ENCODE assay signal across 14 cellular contexts in genomic region chr4:68337522-68337921, GRCh38. TPM values are rescaled to one million over a fixed set of nuclear protein-coding genes. Genes with fewer than 3 reads are reported as not detected.
DNase-seq lines count a peak whose midpoint lies in the region; ATAC-seq and TF ChIP-seq lines count a peak whose summit lies in the region.
"Had no signal": no experiment of that assay in that cellular context is flagged by ENCODE, and none has a peak within 500 bp of the region (broad histone marks: within the 10 kb centered on the region; RNA-seq: fewer than 3 reads in every experiment).

No MANE protein-coding gene starts in this region.

- DNase-seq in A673 (ENCODE audit: low spot score) (no peak), left colon (no peak), SKM-1 (lab: John Stamatoyannopoulos, UW; ENCODE audit: unreplicated experiment) (no peak), HK-2 (ENCODE audit: unreplicated experiment) (no peak)
- DNase-seq in CD8-positive, alpha-beta memory T cell = no peak
- no peak for DNase-seq in stimulated activated CD4-positive, alpha-beta T cell treated with anti-CD3 and anti-CD28 coated beads, Interleukin-1b, Interleukin-23, amount 100 ng/mL, for 48 hours
- DNase-seq: activated CD4-positive, alpha-beta T cell treated with anti-CD3 and anti-CD28 coated beads, Interleukin-2, amount 10 ng/mL, durations not matched to agents 7 days and 5 days; NCI-H1930; stimulated activated naive CD4-positive, alpha-beta T cell; trophoblast cell had no signal

- intact Hi-C loops in A673 (cut with micrococcal nuclease; ENCODE audit: unreplicated experiment) (no loop called here), left colon (cut with DNase I, micrococcal nuclease) (no loop called here)

- H3K36me3 ChIP-seq in A673 (ENCODE audit: insufficient read depth, low read length, poor library complexity, severe bottlenecking) = peaks cover 7% of the 10 kb centered on the region
- peaks cover 24% of the 10 kb centered on the region for H3K36me3 ChIP-seq in CD8-positive, alpha-beta memory T cell (ENCODE audit: insufficient read depth, low read length)

- peak; percentile 55 for ATAC-seq in left colon
- no peak for ATAC-seq in HG03342 (IDR thresholded peaks at IDR 0.05; ENCODE audit: unreplicated experiment)
- ATAC-seq: left lobe of liver, sciatic nerve had no signal

- H3K27ac Mint-ChIP-seq in CD8-positive, alpha-beta memory T cell = peak overlapping the region in 7 of 8 donors; percentile 8 to 88 (median 55)
- peak overlapping the region; percentile 86 for H3K27ac Mint-ChIP-seq in activated naive CD8-positive, alpha-beta T cell

- H3K9me3 Mint-ChIP-seq in CD8-positive, alpha-beta memory T cell = no peaks in the 10 kb centered on the region
- no peaks in the 10 kb centered on the region for H3K9me3 Mint-ChIP-seq in activated naive CD8-positive, alpha-beta T cell (ENCODE audit: low read depth)
- H3K9me3 Mint-ChIP-seq: activated CD4-positive, alpha-beta T cell treated with anti-CD3 and anti-CD28 coated beads, Interleukin-2, amount 10 ng/mL, durations not matched to agents 7 days and 5 days had no signal

- no peak overlapping the region for H3K4me3 ChIP-seq in A673 (ENCODE audit: low read depth, low read length, poor library complexity, severe bottlenecking)
- no peak overlapping the region for H3K4me3 ChIP-seq in CD8-positive, alpha-beta memory T cell (ENCODE audit: low read length)

- H3K4me1 Mint-ChIP-seq in CD8-positive, alpha-beta memory T cell = peaks cover 71 to 97% (median 96%) of the 10 kb centered on the region in 3 donors
- peaks cover 72% of the 10 kb centered on the region for H3K4me1 Mint-ChIP-seq in activated naive CD8-positive, alpha-beta T cell (ENCODE audit: low read depth)

- TF ChIP-seq CTCF in A673 (conservative IDR thresholded peaks at IDR 0.05; ENCODE audit: low read depth, low read length) = no peak

- POLR2A ChIA-PET in A673 (lab: Charles Lee; ENCODE audit: low non-redundant PET) = no interaction called here
- POLR2A ChIA-PET in CD8-positive, alpha-beta memory T cell (lab: Charles Lee) = no interaction called here

- H3K9me3 ChIP-seq in A673 (ENCODE audit: low read depth, low read length, poor library complexity, severe bottlenecking) = no peaks in the 10 kb centered on the region
- H3K9me3 ChIP-seq in CD8-positive, alpha-beta memory T cell (ENCODE audit: low read length) = no peaks in the 10 kb centered on the region

- no peak overlapping the region for H3K4me3 Mint-ChIP-seq in CD8-positive, alpha-beta memory T cell
- H3K4me3 Mint-ChIP-seq in activated naive CD8-positive, alpha-beta T cell = no peak overlapping the region
- H3K4me3 Mint-ChIP-seq: activated CD4-positive, alpha-beta T cell treated with anti-CD3 and anti-CD28 coated beads, Interleukin-2, amount 10 ng/mL, durations not matched to agents 7 days and 5 days had no signal

- H3K4me1 ChIP-seq in A673 (ENCODE audit: insufficient read depth, low read length, poor library complexity, severe bottlenecking) = peaks cover 7% of the 10 kb centered on the region
- H3K4me1 ChIP-seq in CD8-positive, alpha-beta memory T cell (ENCODE audit: insufficient read depth, low read length) = peaks cover 37% of the 10 kb centered on the region

- H3K36me3 Mint-ChIP-seq in CD8-positive, alpha-beta memory T cell = peaks cover 4 to 63% (median 15%) of the 10 kb centered on the region in 3 donors
- H3K36me3 Mint-ChIP-seq in activated naive CD8-positive, alpha-beta T cell = peaks cover 6% of the 10 kb centered on the region

- H3K27ac ChIP-seq in A673 (ENCODE audit: low read depth, low read length, poor library complexity, severe bottlenecking) = no peak overlapping the region
- no peak overlapping the region for H3K27ac ChIP-seq in CD8-positive, alpha-beta memory T cell (ENCODE audit: low read depth, low read length)

- BruUV-seq in A673 (replicated peaks; lab: Mats Ljungman, UMichigan) = TSS peak; percentile 71

- H3K27me3 Mint-ChIP-seq in CD8-positive, alpha-beta memory T cell = no peaks in the 10 kb centered on the region
- no peaks in the 10 kb centered on the region for H3K27me3 Mint-ChIP-seq in activated naive CD8-positive, alpha-beta T cell
- H3K27me3 Mint-ChIP-seq: activated CD4-positive, alpha-beta T cell treated with anti-CD3 and anti-CD28 coated beads, Interleukin-2, amount 10 ng/mL, durations not matched to agents 7 days and 5 days had no signal

- no peaks in the 10 kb centered on the region for H3K27me3 ChIP-seq in A673 (replicated peaks; ENCODE audit: insufficient read depth, low read depth, low read length, poor library complexity)
- H3K27me3 ChIP-seq in CD8-positive, alpha-beta memory T cell (ENCODE audit: insufficient read depth, low read length, poor library complexity, severe bottlenecking) = no peaks in the 10 kb centered on the region

- CTCF ChIA-PET in A673 (lab: Charles Lee) = no interaction called here
- CTCF ChIA-PET in CD8-positive, alpha-beta memory T cell (lab: Charles Lee) = interaction anchor here (1.1 kb wide), 1 partner anchor 38 kb away, joined by 4 read pairs; no protein-coding TSS in a partner anchor

RNA-seq across cellular contexts. Expression of gene YTHDC1, which starts 12.4 kb away (rescaled TPM):
- total RNA-seq in A673 (2021) (45.3 and 51.9 TPM in 2 replicates), left colon (10 to 100 TPM; 59.6 to 60.5 TPM)
- total RNA-seq in CD8-positive, alpha-beta memory T cell = 10 to 100 TPM; 85.2 to 86.5 TPM
- 42.2 TPM for polyA plus RNA-seq in CD8-positive, alpha-beta memory T cell
